Comparison of ENCODE assay signal across 36 cellular contexts in the genomic region with DNA sequence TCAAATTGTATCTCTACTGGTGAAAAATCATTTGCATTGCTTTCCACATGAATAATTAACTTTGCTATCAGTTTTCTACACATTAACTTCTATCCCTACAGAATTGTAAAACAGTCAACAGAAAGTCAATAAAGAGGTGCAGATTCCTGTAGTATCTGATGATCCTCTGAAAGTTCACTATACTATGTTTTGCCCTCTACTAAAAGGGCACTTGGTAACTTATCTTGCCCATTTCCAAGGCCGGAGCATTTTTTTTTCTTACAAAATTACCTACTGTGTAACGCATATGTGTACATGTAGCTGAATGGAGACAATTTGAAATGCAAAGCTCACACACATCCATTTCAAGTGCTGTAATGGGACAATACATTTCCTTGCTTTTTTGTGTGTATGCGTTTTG. TPM values are rescaled to one million over a fixed set of nuclear protein-coding genes. Genes with fewer than 3 reads are reported as not detected.
"Had no signal": no experiment of that assay in that cellular context is flagged by ENCODE, and none has a peak within 500 bp of the region (broad histone marks: within the 10 kb centered on the region; RNA-seq: fewer than 3 reads in every experiment).

No MANE protein-coding gene starts in this region.

- H3K9me3 Mint-ChIP-seq: activated B cell treated with CpG ODN at 0.5 μM for 24 hours; activated CD4-positive, alpha-beta memory T cell treated with anti-CD3 and anti-CD28 coated beads for 36 hours; activated CD8-positive, alpha-beta T cell treated with anti-CD3 and anti-CD28 coated beads for 36 hours; activated T-cell treated with anti-CD3 and anti-CD28 coated beads, Interleukin-2, amount 50 U/mL, for 4 hours; activated T-helper 1 cell treated with anti-CD3 and anti-CD28 coated beads, Interleukin-12 subunit alpha, Interleukin-12 subunit beta, Interleukin-2, Interleukin-4 antibody, amounts not matched to agents 30 ng/mL and 10 ng/mL and 1 ng/mL, durations not matched to agents 14 hours and 24 hours and 36 hours; activated T-helper 17 cell treated with anti-CD3 and anti-CD28 coated beads, Interleukin-2, amount 50 U/mL, for 72 hours; T-helper 2 cell treated with Interferon-gamma antibody and Interleukin-4, amounts not matched to agents 5 μg/mL and 100 μg/mL, for 36 hours had no signal

- H3K4me3 ChIP-seq: adrenal gland, body of pancreas, breast epithelium had no signal

- H3K36me3 ChIP-seq: adrenal gland, brain microvascular endothelial cell, breast epithelium had no signal

- H3K36me3 Mint-ChIP-seq: activated CD4-positive, alpha-beta memory T cell treated with anti-CD3 and anti-CD28 coated beads for 36 hours; activated naive CD8-positive, alpha-beta T cell treated with anti-CD3 and anti-CD28 coated beads for 36 hours had no signal

- H3K27ac Mint-ChIP-seq: activated B cell treated with CpG ODN at 0.5 μM for 24 hours; activated CD4-positive, alpha-beta memory T cell treated with anti-CD3 and anti-CD28 coated beads for 36 hours; activated CD4-positive, alpha-beta T cell treated with anti-CD3 and anti-CD28 coated beads, Interleukin-2, amount 10 ng/mL, durations not matched to agents 24 days and 14 days; activated CD8-positive, alpha-beta T cell treated with anti-CD3 and anti-CD28 coated beads for 36 hours; activated naive CD4-positive, alpha-beta T cell treated with anti-CD3 and anti-CD28 coated beads for 36 hours; activated naive CD4-positive, alpha-beta T cell treated with anti-CD3 and anti-CD28 coated beads, Interleukin-2, amount 50 U/mL, for 72 hours; activated naive CD8-positive, alpha-beta T cell treated with anti-CD3 and anti-CD28 coated beads for 36 hours; activated T-cell treated with anti-CD3 and anti-CD28 coated beads, Interleukin-2, amount 50 U/mL, for 72 hours; activated T-helper 1 cell treated with anti-CD3 and anti-CD28 coated beads, Interleukin-12 subunit alpha, Interleukin-12 subunit beta, Interleukin-2, Interleukin-4 antibody, amounts not matched to agents 30 ng/mL and 10 ng/mL and 1 ng/mL, durations not matched to agents 14 hours and 24 hours and 36 hours; activated T-helper 17 cell treated with anti-CD3 and anti-CD28 coated beads, Interleukin-2, amount 50 U/mL, for 72 hours; T-helper 1 cell treated with Interleukin-12 subunit alpha and Interleukin-12 subunit beta and Interleukin-4 antibody, amounts not matched to agents 30 μg/mL and 1 μg/mL, for 36 hours; T-helper 2 cell treated with Interferon-gamma antibody and Interleukin-4, amounts not matched to agents 5 μg/mL and 100 μg/mL, for 36 hours had no signal

- H3K27ac ChIP-seq: adrenal gland, body of pancreas, brain microvascular endothelial cell, breast epithelium, VCaP had no signal

- H3K4me1 ChIP-seq: adrenal gland, body of pancreas, breast epithelium had no signal

- DNase-seq: activated B cell treated with CpG ODN at 0.5 μM for 24 hours; activated CD4-positive, alpha-beta memory T cell treated with anti-CD3 and anti-CD28 coated beads for 36 hours; activated CD4-positive, alpha-beta T cell treated with anti-CD3 and anti-CD28 coated beads for 4 hours; activated CD4-positive, alpha-beta T cell treated with anti-CD3 and anti-CD28 coated beads, Interleukin-2, amount 10 ng/mL, durations not matched to agents 24 days and 14 days; activated CD4-positive, alpha-beta T cell treated with anti-CD3 and anti-CD28 coated beads, Interleukin-2, amount 50 U/mL, for 1 hour; activated CD4-positive, alpha-beta T cell treated with anti-CD3 and anti-CD28 coated beads, Interleukin-2, amount 50 U/mL, for 4 hours; activated CD4-positive, CD25-positive, alpha-beta regulatory T cell treated with anti-CD3 and anti-CD28 coated beads, Interleukin-2, amount 50 U/mL, for 72 hours; activated CD8-positive, alpha-beta memory T cell treated with anti-CD3 and anti-CD28 coated beads, Interleukin-2, amount 50 U/mL, for 4 hours; activated CD8-positive, alpha-beta T cell treated with anti-CD3 and anti-CD28 coated beads for 36 hours; activated effector memory CD4-positive, alpha-beta T cell treated with anti-CD3 and anti-CD28 coated beads, Interleukin-2, amount 50 U/mL, for 16 hours; activated gamma-delta T cell treated with Interleukin-2 at 50 U/mL for 16 hours; activated naive CD4-positive, alpha-beta T cell; activated naive CD4-positive, alpha-beta T cell treated with anti-CD3 and anti-CD28 coated beads for 36 hours; activated naive CD4-positive, alpha-beta T cell treated with anti-CD3 and anti-CD28 coated beads, Interleukin-2, amount 50 U/mL, for 16 hours; activated naive CD8-positive, alpha-beta T cell treated with anti-CD3 and anti-CD28 coated beads for 36 hours; activated T-cell treated with anti-CD3 and anti-CD28 coated beads for 4 hours; activated T-cell treated with anti-CD3 and anti-CD28 coated beads, Interleukin-2, amount 50 U/mL, for 1 hour; activated T-cell treated with anti-CD3 and anti-CD28 coated beads, Interleukin-2, amount 50 U/mL, for 4 hours; activated T-cell treated with anti-CD3 and anti-CD28 coated beads, Interleukin-2, amount 50 U/mL, for 72 hours; adrenal gland; amniotic stem cell; aorta; body of pancreas; brain microvascular endothelial cell; central memory CD4-positive, alpha-beta T cell; T-helper 1 cell; T-helper 2 cell; T-helper 9 cell had no signal

- FAIRE-seq: astrocyte had no signal

- H3K27me3 ChIP-seq: body of pancreas, brain microvascular endothelial cell, breast epithelium had no signal

- H3K9me3 ChIP-seq: adrenal gland, body of pancreas, breast epithelium had no signal

- H3K27me3 Mint-ChIP-seq: activated B cell treated with CpG ODN at 0.5 μM for 24 hours; activated CD4-positive, alpha-beta memory T cell treated with anti-CD3 and anti-CD28 coated beads for 36 hours; activated CD8-positive, alpha-beta T cell treated with anti-CD3 and anti-CD28 coated beads for 36 hours had no signal

- H3K4me1 Mint-ChIP-seq: activated B cell treated with CpG ODN at 0.5 μM for 24 hours; activated CD4-positive, alpha-beta T cell treated with anti-CD3 and anti-CD28 coated beads, Interleukin-2, amount 10 ng/mL, durations not matched to agents 24 days and 14 days; activated naive CD8-positive, alpha-beta T cell treated with anti-CD3 and anti-CD28 coated beads for 36 hours; activated T-helper 17 cell treated with anti-CD3 and anti-CD28 coated beads, Interleukin-2, amount 50 U/mL, for 72 hours had no signal

- H3K4me3 Mint-ChIP-seq: activated B cell treated with CpG ODN at 0.5 μM for 24 hours; activated CD4-positive, alpha-beta memory T cell treated with anti-CD3 and anti-CD28 coated beads for 36 hours; activated CD4-positive, alpha-beta T cell treated with anti-CD3 and anti-CD28 coated beads, Interleukin-2, amount 10 ng/mL, durations not matched to agents 24 days and 14 days; activated CD8-positive, alpha-beta T cell treated with anti-CD3 and anti-CD28 coated beads for 36 hours; activated naive CD4-positive, alpha-beta T cell treated with anti-CD3 and anti-CD28 coated beads for 36 hours; activated naive CD8-positive, alpha-beta T cell treated with anti-CD3 and anti-CD28 coated beads for 36 hours; activated T-cell treated with anti-CD3 and anti-CD28 coated beads, Interleukin-2, amount 50 U/mL, for 4 hours; activated T-cell treated with anti-CD3 and anti-CD28 coated beads, Interleukin-2, amount 50 U/mL, for 72 hours; activated T-helper 1 cell treated with anti-CD3 and anti-CD28 coated beads, Interleukin-12 subunit alpha, Interleukin-12 subunit beta, Interleukin-2, Interleukin-4 antibody, amounts not matched to agents 30 ng/mL and 10 ng/mL and 1 ng/mL, durations not matched to agents 14 hours and 24 hours and 36 hours; activated T-helper 17 cell treated with anti-CD3 and anti-CD28 coated beads, Interleukin-2, amount 50 U/mL, for 72 hours; T-helper 1 cell treated with Interleukin-12 subunit alpha and Interleukin-12 subunit beta and Interleukin-4 antibody, amounts not matched to agents 30 μg/mL and 1 μg/mL, for 36 hours; T-helper 2 cell treated with Interferon-gamma antibody and Interleukin-4, amounts not matched to agents 5 μg/mL and 100 μg/mL, for 36 hours had no signal

RNA-seq across cellular contexts. Expression of a gene that starts 9.6 kb away (rescaled TPM):
- total RNA-seq: activated B cell treated with CpG ODN at 0.5 μM for 24 hours; activated T-helper 17 cell treated with anti-CD3 and anti-CD28 coated beads, Interleukin-2, amount 50 U/mL, for 72 hours had no signal
